1 cellular context compared by ENCODE assay signal in the genomic region with DNA sequence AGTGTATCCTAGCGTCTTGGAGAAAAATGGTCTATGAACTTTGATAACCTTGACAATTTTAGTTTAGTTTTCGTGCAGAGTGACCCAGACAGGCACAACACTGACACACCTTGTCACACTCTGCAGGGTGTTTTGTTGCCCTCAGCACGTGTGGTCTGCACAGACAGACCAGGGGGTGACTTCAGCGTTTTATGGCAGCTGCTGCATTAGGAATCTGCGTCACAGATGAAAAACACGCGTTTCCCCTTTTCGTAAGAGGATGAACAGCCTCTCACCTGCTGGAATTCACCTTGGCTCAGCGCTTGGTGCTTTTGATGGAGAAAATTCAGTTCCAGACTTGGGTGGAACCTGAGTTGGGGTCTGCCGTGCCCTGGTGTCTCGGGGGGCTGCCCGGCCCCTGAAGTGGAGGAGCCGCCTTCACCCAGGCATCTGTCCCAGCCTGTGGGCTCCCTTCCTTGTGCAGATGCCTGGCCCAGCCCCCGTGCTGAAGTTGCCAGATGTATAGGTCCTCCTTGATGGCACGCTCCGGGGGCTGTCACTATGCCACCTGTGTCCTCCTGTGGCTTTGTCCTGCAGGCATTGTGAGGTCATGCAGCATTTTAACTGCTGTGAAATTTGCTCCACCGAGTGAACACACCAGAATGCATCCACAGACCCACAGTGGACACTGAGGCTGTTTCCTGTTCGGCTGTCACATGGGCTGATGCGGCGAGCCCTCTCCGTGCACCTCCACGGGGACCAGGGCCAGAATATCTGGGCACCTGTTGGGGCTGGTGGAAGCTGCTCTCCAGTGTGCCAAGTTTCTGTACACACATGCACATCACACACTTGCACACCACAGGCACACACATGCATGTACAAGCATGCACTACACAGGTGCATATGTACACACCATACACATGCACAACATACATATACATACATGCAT.
A peak's percentile ranks its signal among the peaks of the same experiment; 100 is the strongest.
TF ChIP-seq lines count a peak whose summit lies in the region.

No MANE protein-coding gene starts in this region.

TF ChIP-seq in K562, 482 proteins besides CTCF, POLR2A, EP300 and RAD21:
- TF ChIP-seq TAF9B (IDR thresholded peaks at IDR 0.05; ENCODE audit: partially characterized antibody) = no peak
- peak; percentile 33; the same call in 1 of the 2 replicates for TF ChIP-seq SPI1 (IDR thresholded peaks at IDR 0.05; ENCODE audit: borderline replicate concordance, low read depth, low read length)
